Comparison of ENCODE assay signal across 1 cellular context in the genomic region with DNA sequence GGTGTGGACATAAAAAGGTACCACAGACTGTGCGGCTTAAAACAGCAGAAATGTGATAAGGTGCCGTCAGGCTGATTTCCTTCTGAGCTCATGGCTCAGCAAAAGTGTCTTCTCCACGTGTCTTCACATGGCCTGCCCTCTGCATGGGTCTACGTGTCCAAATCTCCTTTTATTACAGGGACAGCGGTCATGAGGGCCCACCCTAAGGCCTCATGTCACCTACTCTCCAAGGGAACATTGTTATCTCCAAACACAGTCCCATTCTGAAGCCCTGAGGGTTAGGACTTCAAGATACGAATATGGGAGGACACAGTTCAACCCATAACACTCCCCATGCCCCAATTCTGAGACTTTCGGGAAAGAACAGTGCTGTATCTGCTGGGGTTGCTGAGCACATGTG.
TF ChIP-seq lines count a peak whose summit lies in the region.

No MANE protein-coding gene starts in this region.

TF ChIP-seq in GM23338, 12 proteins besides CTCF, POLR2A, EP300 and RAD21 (continued from another document):
- TF ChIP-seq, protein P1, sequence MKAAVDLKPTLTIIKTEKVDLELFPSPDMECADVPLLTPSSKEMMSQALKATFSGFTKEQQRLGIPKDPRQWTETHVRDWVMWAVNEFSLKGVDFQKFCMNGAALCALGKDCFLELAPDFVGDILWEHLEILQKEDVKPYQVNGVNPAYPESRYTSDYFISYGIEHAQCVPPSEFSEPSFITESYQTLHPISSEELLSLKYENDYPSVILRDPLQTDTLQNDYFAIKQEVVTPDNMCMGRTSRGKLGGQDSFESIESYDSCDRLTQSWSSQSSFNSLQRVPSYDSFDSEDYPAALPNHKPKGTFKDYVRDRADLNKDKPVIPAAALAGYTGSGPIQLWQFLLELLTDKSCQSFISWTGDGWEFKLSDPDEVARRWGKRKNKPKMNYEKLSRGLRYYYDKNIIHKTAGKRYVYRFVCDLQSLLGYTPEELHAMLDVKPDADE (IDR thresholded peaks at IDR 0.05): no peak
- no peak for TF ChIP-seq ZNF331 (CRISPR knock-in tag; IDR thresholded peaks at IDR 0.05; ENCODE audit: low read depth)
